In the genomic region with DNA sequence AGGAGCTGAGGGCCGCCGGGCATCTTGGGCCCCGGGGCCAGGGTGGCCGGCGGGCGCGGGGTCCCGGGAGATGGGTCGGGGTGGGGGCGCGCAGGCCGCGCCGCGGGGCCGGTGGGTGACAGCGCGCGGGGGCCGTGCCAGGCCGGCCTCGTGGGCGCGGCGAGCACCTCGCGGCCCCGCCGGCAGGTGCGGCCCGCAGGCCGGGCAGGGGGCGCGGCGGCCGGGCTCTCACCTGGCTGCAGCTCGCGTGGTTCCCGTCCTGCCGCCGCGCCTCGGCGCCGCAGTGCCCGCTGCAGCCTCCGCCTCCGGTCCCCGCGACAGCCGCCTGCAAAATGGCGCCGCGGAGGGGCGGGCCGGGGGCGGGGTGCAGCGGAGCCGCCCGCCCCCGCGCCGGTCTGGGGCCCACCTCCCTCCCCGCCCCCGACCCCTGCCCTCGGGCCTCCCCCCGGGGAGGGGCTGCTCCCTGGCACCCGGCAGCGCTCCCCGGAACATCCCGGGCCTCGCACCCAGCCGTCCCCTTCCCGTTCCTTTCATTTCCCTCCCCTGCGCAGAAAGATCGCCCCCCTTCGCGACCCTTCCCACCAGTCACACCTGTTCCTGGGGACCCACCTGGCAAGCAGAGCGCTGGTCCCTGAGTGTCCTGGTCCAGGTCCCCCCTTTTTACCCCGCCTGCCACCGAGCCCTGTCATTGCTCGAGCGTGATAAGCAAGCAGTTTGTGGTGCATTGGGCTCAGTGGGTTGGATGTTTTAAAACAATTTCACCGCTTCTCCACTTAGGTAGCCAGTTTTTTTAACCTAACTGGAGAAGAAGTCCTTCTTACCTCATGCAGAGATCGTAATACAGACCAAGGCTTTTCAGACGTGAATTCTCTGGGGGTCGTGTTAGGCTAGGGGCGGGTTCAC, we compare ENCODE assay signal across 8 cellular contexts. TPM values are rescaled to one million over a fixed set of nuclear protein-coding genes. Genes with fewer than 3 reads are reported as not detected.
DNase-seq lines count a peak whose midpoint lies in the region; ATAC-seq and TF ChIP-seq lines count a peak whose summit lies in the region.

A gene (minus strand): TSS at position 337 of the 903 bp plus-strand sequence. CDS start 68,948 bp downstream, outside the sequence.

- H2AFZ ChIP-seq in GM23338 = peak within 1 kb of the TSS; percentile 94

- peaks cover 33% of the 10 kb centered on the region for H3K4me1 ChIP-seq in CD4-positive, alpha-beta memory T cell (ENCODE audit: insufficient read depth, low read length)
- H3K4me1 ChIP-seq in GM23338 (ENCODE audit: insufficient read depth) = peaks cover 6% of the 10 kb centered on the region; the same call in 1 of the 2 replicates

- peak within 1 kb of the TSS; percentile 87 to 94 (median 93) for H3K27ac Mint-ChIP-seq in CD4-positive, alpha-beta memory T cell
- no peak within 1 kb of the TSS for H3K27ac Mint-ChIP-seq in GM23338
- H3K27ac Mint-ChIP-seq in stimulated activated naive B cell treated with anti-CD40 and anti-IgM and Interleukin-4, amounts not matched to agents 10 μg/mL and 1 μg/mL and 100 μg/mL, for 72 hours = peak within 1 kb of the TSS; percentile 98

- H3K4me1 Mint-ChIP-seq in CD4-positive, alpha-beta memory T cell = peaks cover 30 to 47% (median 36%) of the 10 kb centered on the region in 4 donors
- H3K4me1 Mint-ChIP-seq in GM23338 = peaks cover 20% of the 10 kb centered on the region
- peaks cover 32 to 47% of the 10 kb centered on the region in 2 donors for H3K4me1 Mint-ChIP-seq in stimulated activated naive B cell treated with anti-CD40 and anti-IgM and Interleukin-4, amounts not matched to agents 10 μg/mL and 1 μg/mL and 100 μg/mL, for 72 hours

- H3K4me2 ChIP-seq in GM23338 = peak within 1 kb of the TSS; percentile 100

- H3K4me3 Mint-ChIP-seq in CD4-positive, alpha-beta memory T cell = peak within 1 kb of the TSS; percentile 91 to 100 (median 94)
- peak within 1 kb of the TSS; percentile 82 for H3K4me3 Mint-ChIP-seq in GM23338
- peak within 1 kb of the TSS; percentile 97 to 98 for H3K4me3 Mint-ChIP-seq in stimulated activated naive B cell treated with anti-CD40 and anti-IgM and Interleukin-4, amounts not matched to agents 10 μg/mL and 1 μg/mL and 100 μg/mL, for 72 hours

- DNase-seq in CD4-positive, alpha-beta memory T cell = peak; percentile 50 to 65 (median 58)
- DNase-seq in GM23338 (ENCODE audit: low spot score) = peak; percentile 67
- peak; percentile 60 for DNase-seq in NCI-H510A treated with DMSO at 0.1 percent for 48 hours (lab: John Stamatoyannopoulos, UW)
- DNase-seq in activated T-cell treated with anti-CD3 and anti-CD28 coated beads for 4 hours = peak; percentile 51
- peak; percentile 64 to 71 for DNase-seq in erythroblast (lab: John Stamatoyannopoulos, UW)
- peak; percentile 41 for DNase-seq in myocyte (ENCODE audit: low read depth)
- peak; percentile 32 for DNase-seq in stimulated activated naive B cell treated with anti-CD40 and anti-IgM and Interleukin-4, amounts not matched to agents 10 μg/mL and 1 μg/mL and 100 μg/mL, for 72 hours
- no peak for DNase-seq in HCEC 1CT

- peak within 1 kb of the TSS; percentile 71 to 87 for H3K4me3 ChIP-seq in CD4-positive, alpha-beta memory T cell (ENCODE audit: low read length in 2 of 2)
- H3K4me3 ChIP-seq in GM23338 = peak within 1 kb of the TSS; percentile 88

- POLR2A ChIA-PET in CD4-positive, alpha-beta memory T cell (lab: Charles Lee; ENCODE audit: partially characterized antibody) = interaction anchor here (1.0 kb wide), 2 partner anchors 55 to 79 kb away, joined by 3 read pairs; no protein-coding TSS in a partner anchor

- H3K36me3 ChIP-seq in CD4-positive, alpha-beta memory T cell (ENCODE audit: insufficient read depth, low read length) = no peaks in the 10 kb centered on the region
- no peaks in the 10 kb centered on the region for H3K36me3 ChIP-seq in GM23338 (ENCODE audit: insufficient read depth)

- ATAC-seq in GM23338 = peak; percentile 61
- ATAC-seq in stimulated activated naive B cell treated with anti-CD40 and anti-IgM and Interleukin-4, amounts not matched to agents 10 μg/mL and 1 μg/mL and 100 μg/mL, for 72 hours (replicated peaks) = peak; percentile 73 to 78

- H3K27ac ChIP-seq in CD4-positive, alpha-beta memory T cell (ENCODE audit: low read depth, low read length) = peak within 1 kb of the TSS; percentile 56
- H3K27ac ChIP-seq in GM23338 (ENCODE audit: low read depth) = no peak within 1 kb of the TSS

- no peaks in the 10 kb centered on the region for H3K27me3 Mint-ChIP-seq in CD4-positive, alpha-beta memory T cell
- H3K27me3 Mint-ChIP-seq in GM23338 (ENCODE audit: insufficient read depth, low read depth, poor library complexity) = peaks cover 11% of the 10 kb centered on the region
- H3K27me3 Mint-ChIP-seq in stimulated activated naive B cell treated with anti-CD40 and anti-IgM and Interleukin-4, amounts not matched to agents 10 μg/mL and 1 μg/mL and 100 μg/mL, for 72 hours = no peaks in the 10 kb centered on the region

- H4K20me1 ChIP-seq in GM23338 (replicated peaks; ENCODE audit: insufficient read depth) = peaks cover 7% of the 10 kb centered on the region; the same call in 1 of the 2 replicates

- CTCF ChIA-PET in CD4-positive, alpha-beta memory T cell (lab: Charles Lee; ENCODE audit: partially characterized antibody) = interaction anchor here (0.6 to 1.3 kb wide), 3 partner anchors 24 to 133 kb away, joined by 3 to 6 read pairs (median 5); no protein-coding TSS in a partner anchor

- H3K79me2 ChIP-seq in GM23338 (replicated peaks; ENCODE audit: insufficient read depth) = peaks cover 38% of the 10 kb centered on the region

- no peaks in the 10 kb centered on the region for H3K9me3 ChIP-seq in CD4-positive, alpha-beta memory T cell (ENCODE audit: control insufficient read depth in 1 of 2, low read length in 2 of 2)

- TF ChIP-seq CTCF in GM23338 (conservative IDR thresholded peaks at IDR 0.05; ENCODE audit: low read depth in 2 of 2) = no peak

- H3K36me3 Mint-ChIP-seq in CD4-positive, alpha-beta memory T cell = peaks cover 0 to 10% of the 10 kb centered on the region in 2 donors
- H3K36me3 Mint-ChIP-seq in GM23338 (ENCODE audit: low read depth) = no peaks in the 10 kb centered on the region
- peaks cover 13 to 25% of the 10 kb centered on the region in 2 donors for H3K36me3 Mint-ChIP-seq in stimulated activated naive B cell treated with anti-CD40 and anti-IgM and Interleukin-4, amounts not matched to agents 10 μg/mL and 1 μg/mL and 100 μg/mL, for 72 hours

- intact Hi-C loops in CD4-positive, alpha-beta memory T cell (cut with micrococcal nuclease) = loop anchor here (2.0 kb wide), 2 partner anchors 55 to 99 kb away; no protein-coding TSS in a partner anchor

- no peak for TF ChIP-seq POLR2A in erythroblast (IDR thresholded peaks at IDR 0.05; ENCODE audit: low read length)

- H3K9me2 ChIP-seq in GM23338 (ENCODE audit: insufficient read depth) = no peaks in the 10 kb centered on the region

- peaks cover 0 to 2% (median 0%) of the 10 kb centered on the region in 8 donors for H3K9me3 Mint-ChIP-seq in CD4-positive, alpha-beta memory T cell
- H3K9me3 Mint-ChIP-seq in GM23338 = no peaks in the 10 kb centered on the region; the same call in 1 of the 3 replicates
- no peaks in the 10 kb centered on the region for H3K9me3 Mint-ChIP-seq in stimulated activated naive B cell treated with anti-CD40 and anti-IgM and Interleukin-4, amounts not matched to agents 10 μg/mL and 1 μg/mL and 100 μg/mL, for 72 hours

- no peaks in the 10 kb centered on the region for H3K27me3 ChIP-seq in CD4-positive, alpha-beta memory T cell (ENCODE audit: insufficient read depth, low read length)
- H3K27me3 ChIP-seq in GM23338 (ENCODE audit: insufficient read depth) = peaks cover 10% of the 10 kb centered on the region

- peaks cover 8% of the 10 kb centered on the region; the same call in 1 of the 2 replicates for H3F3A ChIP-seq in GM23338 (replicated peaks; ENCODE audit: low read depth)

TF ChIP-seq in GM23338, 12 proteins besides CTCF, POLR2A, EP300 and RAD21:
- TF ChIP-seq JUNB (IDR thresholded peaks at IDR 0.05; ENCODE audit: unreplicated experiment) = no peak
- no peak for TF ChIP-seq EZH2phosphoT487 (IDR thresholded peaks at IDR 0.05; ENCODE audit: unreplicated experiment)
- TF ChIP-seq, protein P1, sequence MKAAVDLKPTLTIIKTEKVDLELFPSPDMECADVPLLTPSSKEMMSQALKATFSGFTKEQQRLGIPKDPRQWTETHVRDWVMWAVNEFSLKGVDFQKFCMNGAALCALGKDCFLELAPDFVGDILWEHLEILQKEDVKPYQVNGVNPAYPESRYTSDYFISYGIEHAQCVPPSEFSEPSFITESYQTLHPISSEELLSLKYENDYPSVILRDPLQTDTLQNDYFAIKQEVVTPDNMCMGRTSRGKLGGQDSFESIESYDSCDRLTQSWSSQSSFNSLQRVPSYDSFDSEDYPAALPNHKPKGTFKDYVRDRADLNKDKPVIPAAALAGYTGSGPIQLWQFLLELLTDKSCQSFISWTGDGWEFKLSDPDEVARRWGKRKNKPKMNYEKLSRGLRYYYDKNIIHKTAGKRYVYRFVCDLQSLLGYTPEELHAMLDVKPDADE (IDR thresholded peaks at IDR 0.05) = no peak
- TF ChIP-seq POLR2AphosphoS5 (IDR thresholded peaks at IDR 0.05; ENCODE audit: low read depth) = peak; percentile 56; the same call in 1 of the 2 replicates
TF ChIP-seq in GM23338: peak in this region for 1.

RNA-seq across cellular contexts. Expression of the gene that starts here (rescaled TPM):
- 10 to 100 TPM; 22.3 to 22.6 TPM for total RNA-seq in CD4-positive, alpha-beta memory T cell
- 10 to 100 TPM in 1 of 2 donors, 1 to 10 TPM in 1; 4.3 to 10.9 TPM for polyA plus RNA-seq in CD4-positive, alpha-beta memory T cell
- total RNA-seq in GM23338 (2014; rRNA removed; shearing (Covaris generic)) = 13.6 and 20.2 TPM in 2 replicates
- polyA plus RNA-seq in GM23338 (2016; fragmentation: Nextera tagmentation; extraction: Ambion mirVana) = 3.8 and 4.4 TPM in 2 replicates
- total RNA-seq in myocyte = 10.1 and 11.4 TPM in 2 replicates
- 14.4 TPM for polyA plus RNA-seq in myocyte (2012)
